In genomic region chr17:10875984-10876555, GRCh38 we compare ENCODE assay signal across 8 cellular contexts.
DNase-seq lines count a peak whose midpoint lies in the region; ATAC-seq and TF ChIP-seq lines count a peak whose summit lies in the region.

No MANE protein-coding gene starts in this region.

- ATAC-seq in GM21717 (IDR thresholded peaks at IDR 0.05; ENCODE audit: unreplicated experiment) = no peak

- H3K9me3 ChIP-seq in parathyroid adenoma (ENCODE audit: control insufficient read depth, low read length) = no peaks in the 10 kb centered on the region

- H3K36me3 ChIP-seq in parathyroid adenoma (ENCODE audit: control insufficient read depth, insufficient read depth, low read length) = no peaks in the 10 kb centered on the region

- TF ChIP-seq CTCF in foreskin fibroblast (IDR thresholded peaks at IDR 0.05; ENCODE audit: low read depth, low read length) (peak; percentile 36), parathyroid adenoma (IDR thresholded peaks at IDR 0.05) (peak; percentile 73)

- H3K4me1 ChIP-seq in parathyroid adenoma = peaks cover 2% of the 10 kb centered on the region

- H3K27ac ChIP-seq in parathyroid adenoma = no peak overlapping the region

- in situ Hi-C loops in KBM-7 (cut with MboI; ENCODE audit: low pct_unique_long_range_greater_than_20kb, low sequenced_read_pairs) = loop anchor here (25.0 kb wide), 1 partner anchor 111 kb away; no protein-coding TSS in a partner anchor

- H3K79me2 ChIP-seq in parathyroid adenoma = no peaks in the 10 kb centered on the region

- no peaks in the 10 kb centered on the region for H3K27me3 ChIP-seq in parathyroid adenoma (ENCODE audit: control insufficient read depth, insufficient read depth, low read length)

- H3K9ac ChIP-seq in parathyroid adenoma = no peak overlapping the region

- H3K4me3 ChIP-seq in foreskin fibroblast (ENCODE audit: low read depth in 1 of 2, low read length in 2 of 2) = no peak overlapping the region
- H3K4me3 ChIP-seq in parathyroid adenoma (ENCODE audit: low read depth, low read length) = no peak overlapping the region

- no peak overlapping the region for H3K4me2 ChIP-seq in parathyroid adenoma (ENCODE audit: low read length)

- no peak overlapping the region for H2AFZ ChIP-seq in parathyroid adenoma

- DNase-seq in NCI-H524 (lab: John Stamatoyannopoulos, UW) = peak; percentile 28 to 47
- DNase-seq in NCI-H524 treated with DMSO at 0.1 percent for 48 hours (lab: John Stamatoyannopoulos, UW) = no peak
- peak; percentile 39 for DNase-seq in KBM-7
- peak; percentile 26 to 40 for DNase-seq in activated CD4-positive, alpha-beta T cell treated with anti-CD3 and anti-CD28 coated beads, Interleukin-2, amount 50 U/mL, for 48 hours
- DNase-seq in foreskin fibroblast = peak; percentile 1 to 28
- DNase-seq in AML-193 (lab: John Stamatoyannopoulos, UW) = no peak

Comparison
In these comparisons a context has a peak if more than half of its experiments do, and no peak if none do; other contexts are left out.
1. DNase-seq: peak in NCI-H524 (2 of 2), KBM-7 (single experiment), activated CD4-positive, alpha-beta T cell treated with anti-CD3 and anti-CD28 coated beads, Interleukin-2, amount 50 U/mL, for 48 hours (2 of 2) and foreskin fibroblast (2 of 2); none in NCI-H524 treated with DMSO at 0.1 percent for 48 hours (single experiment) and AML-193 (0 of 2).